8 cellular contexts compared by ENCODE assay signal in genomic region chr22:20314741-20315336, GRCh38. TPM values are rescaled to one million over a fixed set of nuclear protein-coding genes. Genes with fewer than 3 reads are reported as not detected.
DNase-seq lines count a peak whose midpoint lies in the region; FAIRE-seq and TF ChIP-seq lines count a peak whose summit lies in the region.
"Not testable (repeated sequence)": the region's sequence is repeated elsewhere in the genome, so short reads cannot be mapped to it uniquely, and the experiment has no call there.

No MANE protein-coding gene starts in this region.

- not testable (repeated sequence) for H3K4me2 ChIP-seq in osteoblast (ENCODE audit: insufficient read depth, low read length)

- DNase-seq in Peyer's patch (peak in 2 of 3 donors; percentile 15 to 21), esophagus muscularis mucosa (ENCODE audit: extremely low spot score) (peak; percentile 37), lower leg skin (ENCODE audit: low spot score in 2 of 2) (peak; percentile 3 to 73), osteoblast (ENCODE audit: insufficient read length, low spot score, missing footprints) (peak; percentile 22)
- peak; percentile 46 for DNase-seq in activated CD8-positive, alpha-beta memory T cell treated with anti-CD3 and anti-CD28 coated beads for 24 hours
- peak; percentile 5 for DNase-seq in activated naive CD4-positive, alpha-beta T cell treated with anti-CD3 and anti-CD28 coated beads, Interleukin-2, amount 50 U/mL, for 16 hours
- DNase-seq in stimulated activated CD4-positive, alpha-beta T cell treated with anti-CD3 and anti-CD28 coated beads, Interleukin-4, amount 100 ng/mL, for 24 hours = peak; percentile 0
- DNase-seq in urothelium cell line (ENCODE audit: low spot score) = not testable (repeated sequence)

- not testable (repeated sequence) for H3K9me3 ChIP-seq in Peyer's patch; esophagus muscularis mucosa; osteoblast (ENCODE audit: low read depth, low read length)

- not testable (repeated sequence) for TF ChIP-seq EP300 in esophagus muscularis mucosa (IDR thresholded peaks at IDR 0.05)

- H3K79me2 ChIP-seq in osteoblast (ENCODE audit: insufficient read depth, low read length) = peaks cover 26% of the 10 kb centered on the region

- TF ChIP-seq CTCF in Peyer's patch (IDR thresholded peaks at IDR 0.05); esophagus muscularis mucosa (IDR thresholded peaks at IDR 0.05); lower leg skin (IDR thresholded peaks at IDR 0.05); osteoblast (IDR thresholded peaks at IDR 0.05; ENCODE audit: extremely low read depth, low read depth, low read length): not testable (repeated sequence)

- H3K27ac ChIP-seq in Peyer's patch; esophagus muscularis mucosa (replicated peaks in 1 of 4); osteoblast (ENCODE audit: low read depth, low read length): not testable (repeated sequence)

- 100% methylated on average over 5 of the region's 12 CpGs for WGBS in esophagus muscularis mucosa
- whole genome bisulfite sequencing in lower leg skin, 2 donors = 87 to 91% methylated on average over 6 to 11 of the region's 12 CpGs

- TF ChIP-seq POLR2A in Peyer's patch (IDR thresholded peaks at IDR 0.05); esophagus muscularis mucosa (IDR thresholded peaks at IDR 0.05; ENCODE audit: low read depth); lower leg skin (IDR thresholded peaks at IDR 0.05): not testable (repeated sequence)

- peaks cover 11% of the 10 kb centered on the region for H4K20me1 ChIP-seq in osteoblast (ENCODE audit: insufficient read depth, low read length)

- intact Hi-C loops in esophagus muscularis mucosa (cut with DNase I); lower leg skin (cut with DNase I; ENCODE audit: low total_unique reads): not testable (repeated sequence)

- not testable (repeated sequence) for H2AFZ ChIP-seq in osteoblast (ENCODE audit: low read length)

- not testable (repeated sequence) for H3K4me3 ChIP-seq in Peyer's patch; esophagus muscularis mucosa; lower leg skin (ENCODE audit: low read depth, poor library complexity, severe bottlenecking); osteoblast (ENCODE audit: insufficient read depth, low read length)

- H3K27me3 ChIP-seq in Peyer's patch; esophagus muscularis mucosa; osteoblast (ENCODE audit: insufficient read depth, low read length): not testable (repeated sequence)

- H3K36me3 ChIP-seq in Peyer's patch; osteoblast (ENCODE audit: insufficient read depth, low read length): not testable (repeated sequence)
- H3K36me3 ChIP-seq in esophagus muscularis mucosa = peaks cover 0 to 20% (median 11%) of the 10 kb centered on the region in 4 donors

- H3K4me1 ChIP-seq in Peyer's patch = peaks cover 0 to 26% (median 5%) of the 10 kb centered on the region in 4 donors
- peaks cover 19 to 40% (median 32%) of the 10 kb centered on the region in 4 donors for H3K4me1 ChIP-seq in esophagus muscularis mucosa
- H3K4me1 ChIP-seq in osteoblast (ENCODE audit: insufficient read depth, low read length) = peaks cover 13% of the 10 kb centered on the region

- peak; percentile 89 for FAIRE-seq in urothelium cell line (lab: Jason Lieb, UNC)

RNA-seq across cellular contexts. Expression of gene DGCR6L, which starts 5.0 kb away (rescaled TPM):
- total RNA-seq in Peyer's patch (10 to 100 TPM; 21.3 to 38.9 (median 31.9) TPM), esophagus muscularis mucosa (10 to 100 TPM; 41.5 to 73.0 (median 52.9) TPM), lower leg skin (10 to 100 TPM; 56.2 to 81.0 (median 79.3) TPM), osteoblast (58.9 and 60.8 TPM in 2 replicates)

RNA-seq across cellular contexts. Expression of gene RTN4R, which starts 46.7 kb away (rescaled TPM):
- total RNA-seq in Peyer's patch = 1 to 10 TPM; 5.2 to 9.1 (median 5.7) TPM
- total RNA-seq in esophagus muscularis mucosa = 1 to 10 TPM in 2 of 4 donors, not detected in 2; 1.8 to 2.2 TPM
- 10 to 100 TPM in 3 of 4 donors, 1 to 10 TPM in 1; 9.1 to 15.7 (median 12.9) TPM for total RNA-seq in lower leg skin
- under 0.01 and 0.29 TPM in 2 replicates for total RNA-seq in osteoblast
